ENCODE assay signal across 1 cellular context in the genomic region with DNA sequence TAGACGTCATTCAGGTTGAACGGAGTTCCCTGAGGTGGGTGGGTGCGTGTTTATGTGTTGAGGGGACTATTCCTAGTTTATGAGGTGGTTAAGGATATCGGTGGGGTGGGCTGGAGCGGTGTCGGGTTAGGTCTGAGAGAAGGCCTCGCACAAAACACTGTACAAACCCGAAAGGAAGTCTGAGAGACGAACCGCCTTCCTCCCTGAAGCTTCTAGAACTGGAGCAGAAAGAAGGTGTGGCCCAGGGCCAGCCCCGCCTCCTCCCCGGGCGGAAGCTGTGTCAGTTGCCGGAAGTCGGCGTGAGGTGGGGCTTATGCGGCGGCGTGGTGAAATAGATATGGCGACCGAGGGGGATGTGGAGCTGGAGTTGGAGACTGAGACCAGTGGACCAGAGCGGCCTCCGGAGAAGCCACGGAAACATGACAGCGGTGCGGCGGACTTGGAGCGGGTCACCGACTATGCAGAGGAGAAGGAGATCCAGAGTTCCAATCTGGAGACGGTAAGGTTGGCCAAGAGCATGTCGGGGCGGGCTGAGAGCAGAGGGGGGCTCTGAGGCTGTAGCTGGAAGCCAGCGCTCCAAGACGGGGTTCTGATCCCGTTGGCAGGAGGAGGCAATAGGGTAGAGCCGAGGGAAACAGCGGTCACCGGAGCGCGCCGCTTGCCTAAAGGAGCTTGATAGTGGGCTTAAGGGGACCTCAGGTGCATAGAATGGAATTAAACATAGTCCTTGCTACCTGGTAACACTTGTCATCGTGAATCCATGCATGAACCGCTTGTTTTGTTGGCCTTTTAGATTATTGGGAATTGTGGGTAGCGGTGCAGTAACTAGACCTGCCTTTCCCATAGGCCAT.
TF ChIP-seq lines count a peak whose summit lies in the region.

TSS of gene HYPK (plus strand) at position 314 of the 851 bp plus-strand sequence. CDS start at position 338, 24 bp downstream.

TF ChIP-seq in K562, 482 proteins besides CTCF, POLR2A, EP300 and RAD21 (continued from another document and continues in another):
- TF ChIP-seq PHTF2 (CRISPR knock-in tag; IDR thresholded peaks at IDR 0.05): 0 out of 2 replicates have a peak, but pooled peaks have one; percentile 26
- no peak for TF ChIP-seq EWSR1 (IDR thresholded peaks at IDR 0.05; ENCODE audit: borderline replicate concordance, low read depth, partially characterized antibody)
- no peak for TF ChIP-seq HDAC8 (tag; IDR thresholded peaks at IDR 0.05)
- TF ChIP-seq ARNT (IDR thresholded peaks at IDR 0.05): 0 out of 4 replicates have a peak, but pooled peaks of 1 of the 2 experiments have one; percentile 21
- no peak for TF ChIP-seq CREB5 (CRISPR knock-in tag; IDR thresholded peaks at IDR 0.05)
- peak; percentile 85 to 92 for TF ChIP-seq FOXK2 (conservative IDR thresholded peaks at IDR 0.05 in 1 of 2, IDR thresholded peaks at IDR 0.05 in 1 of 2; ENCODE audit: low read depth in 2 of 2)
- TF ChIP-seq MLX (CRISPR knock-in tag; conservative IDR thresholded peaks at IDR 0.05): no peak
- TF ChIP-seq, protein P1, sequence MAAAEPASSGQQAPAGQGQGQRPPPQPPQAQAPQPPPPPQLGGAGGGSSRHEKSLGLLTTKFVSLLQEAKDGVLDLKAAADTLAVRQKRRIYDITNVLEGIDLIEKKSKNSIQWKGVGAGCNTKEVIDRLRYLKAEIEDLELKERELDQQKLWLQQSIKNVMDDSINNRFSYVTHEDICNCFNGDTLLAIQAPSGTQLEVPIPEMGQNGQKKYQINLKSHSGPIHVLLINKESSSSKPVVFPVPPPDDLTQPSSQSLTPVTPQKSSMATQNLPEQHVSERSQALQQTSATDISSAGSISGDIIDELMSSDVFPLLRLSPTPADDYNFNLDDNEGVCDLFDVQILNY (CRISPR knock-in tag; IDR thresholded peaks at IDR 0.05): no peak
- TF ChIP-seq EGR1 (conservative IDR thresholded peaks at IDR 0.05): no peak
- peak in 1 of 2 experiments; percentile 97; a peak in 2 of 4 replicates for TF ChIP-seq HDAC1 (IDR thresholded peaks at IDR 0.05)
- TF ChIP-seq SOX6 (IDR thresholded peaks at IDR 0.05): 0 out of 2 replicates have a peak, but pooled peaks have one; percentile 19
- no peak for TF ChIP-seq PRPF4 (IDR thresholded peaks at IDR 0.05; ENCODE audit: insufficient read depth, low read depth, low read length, poor library complexity, severe bottlenecking)
- TF ChIP-seq XRCC5 (IDR thresholded peaks at IDR 0.05; ENCODE audit: low read depth, low read length): no peak
- TF ChIP-seq POLR2AphosphoS2 (IDR thresholded peaks at IDR 0.05; ENCODE audit: low read length): peak; percentile 99
- TF ChIP-seq, protein P2, sequence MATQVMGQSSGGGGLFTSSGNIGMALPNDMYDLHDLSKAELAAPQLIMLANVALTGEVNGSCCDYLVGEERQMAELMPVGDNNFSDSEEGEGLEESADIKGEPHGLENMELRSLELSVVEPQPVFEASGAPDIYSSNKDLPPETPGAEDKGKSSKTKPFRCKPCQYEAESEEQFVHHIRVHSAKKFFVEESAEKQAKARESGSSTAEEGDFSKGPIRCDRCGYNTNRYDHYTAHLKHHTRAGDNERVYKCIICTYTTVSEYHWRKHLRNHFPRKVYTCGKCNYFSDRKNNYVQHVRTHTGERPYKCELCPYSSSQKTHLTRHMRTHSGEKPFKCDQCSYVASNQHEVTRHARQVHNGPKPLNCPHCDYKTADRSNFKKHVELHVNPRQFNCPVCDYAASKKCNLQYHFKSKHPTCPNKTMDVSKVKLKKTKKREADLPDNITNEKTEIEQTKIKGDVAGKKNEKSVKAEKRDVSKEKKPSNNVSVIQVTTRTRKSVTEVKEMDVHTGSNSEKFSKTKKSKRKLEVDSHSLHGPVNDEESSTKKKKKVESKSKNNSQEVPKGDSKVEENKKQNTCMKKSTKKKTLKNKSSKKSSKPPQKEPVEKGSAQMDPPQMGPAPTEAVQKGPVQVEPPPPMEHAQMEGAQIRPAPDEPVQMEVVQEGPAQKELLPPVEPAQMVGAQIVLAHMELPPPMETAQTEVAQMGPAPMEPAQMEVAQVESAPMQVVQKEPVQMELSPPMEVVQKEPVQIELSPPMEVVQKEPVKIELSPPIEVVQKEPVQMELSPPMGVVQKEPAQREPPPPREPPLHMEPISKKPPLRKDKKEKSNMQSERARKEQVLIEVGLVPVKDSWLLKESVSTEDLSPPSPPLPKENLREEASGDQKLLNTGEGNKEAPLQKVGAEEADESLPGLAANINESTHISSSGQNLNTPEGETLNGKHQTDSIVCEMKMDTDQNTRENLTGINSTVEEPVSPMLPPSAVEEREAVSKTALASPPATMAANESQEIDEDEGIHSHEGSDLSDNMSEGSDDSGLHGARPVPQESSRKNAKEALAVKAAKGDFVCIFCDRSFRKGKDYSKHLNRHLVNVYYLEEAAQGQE (CRISPR knock-in tag; IDR thresholded peaks at IDR 0.05; ENCODE audit: low read depth): peak; percentile 62; the same call in 1 of the 2 replicates
- TF ChIP-seq ZEB2 (IDR thresholded peaks at IDR 0.05): no peak
- TF ChIP-seq RB1 (IDR thresholded peaks at IDR 0.05; ENCODE audit: low read depth): peak; percentile 19; the same call in 1 of the 2 replicates
- peak; percentile 43 to 62 for TF ChIP-seq NRF1 (conservative IDR thresholded peaks at IDR 0.05 in 1 of 2, IDR thresholded peaks at IDR 0.05 in 1 of 2)
- peak; percentile 49 for TF ChIP-seq ZFX (CRISPR knock-in tag; IDR thresholded peaks at IDR 0.05)
- TF ChIP-seq, protein P3, sequence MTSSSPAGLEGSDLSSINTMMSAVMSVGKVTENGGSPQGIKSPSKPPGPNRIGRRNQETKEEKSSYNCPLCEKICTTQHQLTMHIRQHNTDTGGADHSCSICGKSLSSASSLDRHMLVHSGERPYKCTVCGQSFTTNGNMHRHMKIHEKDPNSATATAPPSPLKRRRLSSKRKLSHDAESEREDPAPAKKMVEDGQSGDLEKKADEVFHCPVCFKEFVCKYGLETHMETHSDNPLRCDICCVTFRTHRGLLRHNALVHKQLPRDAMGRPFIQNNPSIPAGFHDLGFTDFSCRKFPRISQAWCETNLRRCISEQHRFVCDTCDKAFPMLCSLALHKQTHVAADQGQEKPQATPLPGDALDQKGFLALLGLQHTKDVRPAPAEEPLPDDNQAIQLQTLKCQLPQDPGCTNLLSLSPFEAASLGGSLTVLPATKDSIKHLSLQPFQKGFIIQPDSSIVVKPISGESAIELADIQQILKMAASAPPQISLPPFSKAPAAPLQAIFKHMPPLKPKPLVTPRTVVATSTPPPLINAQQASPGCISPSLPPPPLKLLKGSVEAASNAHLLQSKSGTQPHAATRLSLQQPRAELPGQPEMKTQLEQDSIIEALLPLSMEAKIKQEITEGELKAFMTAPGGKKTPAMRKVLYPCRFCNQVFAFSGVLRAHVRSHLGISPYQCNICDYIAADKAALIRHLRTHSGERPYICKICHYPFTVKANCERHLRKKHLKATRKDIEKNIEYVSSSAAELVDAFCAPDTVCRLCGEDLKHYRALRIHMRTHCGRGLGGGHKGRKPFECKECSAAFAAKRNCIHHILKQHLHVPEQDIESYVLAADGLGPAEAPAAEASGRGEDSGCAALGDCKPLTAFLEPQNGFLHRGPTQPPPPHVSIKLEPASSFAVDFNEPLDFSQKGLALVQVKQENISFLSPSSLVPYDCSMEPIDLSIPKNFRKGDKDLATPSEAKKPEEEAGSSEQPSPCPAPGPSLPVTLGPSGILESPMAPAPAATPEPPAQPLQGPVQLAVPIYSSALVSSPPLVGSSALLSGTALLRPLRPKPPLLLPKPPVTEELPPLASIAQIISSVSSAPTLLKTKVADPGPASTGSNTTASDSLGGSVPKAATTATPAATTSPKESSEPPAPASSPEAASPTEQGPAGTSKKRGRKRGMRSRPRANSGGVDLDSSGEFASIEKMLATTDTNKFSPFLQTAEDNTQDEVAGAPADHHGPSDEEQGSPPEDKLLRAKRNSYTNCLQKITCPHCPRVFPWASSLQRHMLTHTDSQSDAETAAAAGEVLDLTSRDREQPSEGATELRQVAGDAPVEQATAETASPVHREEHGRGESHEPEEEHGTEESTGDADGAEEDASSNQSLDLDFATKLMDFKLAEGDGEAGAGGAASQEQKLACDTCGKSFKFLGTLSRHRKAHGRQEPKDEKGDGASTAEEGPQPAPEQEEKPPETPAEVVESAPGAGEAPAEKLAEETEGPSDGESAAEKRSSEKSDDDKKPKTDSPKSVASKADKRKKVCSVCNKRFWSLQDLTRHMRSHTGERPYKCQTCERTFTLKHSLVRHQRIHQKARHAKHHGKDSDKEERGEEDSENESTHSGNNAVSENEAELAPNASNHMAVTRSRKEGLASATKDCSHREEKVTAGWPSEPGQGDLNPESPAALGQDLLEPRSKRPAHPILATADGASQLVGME (CRISPR knock-in tag; IDR thresholded peaks at IDR 0.05): no peak; the same call in 1 of the 2 replicates
- TF ChIP-seq MAFK (IDR thresholded peaks at IDR 0.05; ENCODE audit: low read length): no peak
- no peak for TF ChIP-seq PHF21A (IDR thresholded peaks at IDR 0.05; ENCODE audit: borderline replicate concordance, low read depth)
- TF ChIP-seq, protein P4, sequence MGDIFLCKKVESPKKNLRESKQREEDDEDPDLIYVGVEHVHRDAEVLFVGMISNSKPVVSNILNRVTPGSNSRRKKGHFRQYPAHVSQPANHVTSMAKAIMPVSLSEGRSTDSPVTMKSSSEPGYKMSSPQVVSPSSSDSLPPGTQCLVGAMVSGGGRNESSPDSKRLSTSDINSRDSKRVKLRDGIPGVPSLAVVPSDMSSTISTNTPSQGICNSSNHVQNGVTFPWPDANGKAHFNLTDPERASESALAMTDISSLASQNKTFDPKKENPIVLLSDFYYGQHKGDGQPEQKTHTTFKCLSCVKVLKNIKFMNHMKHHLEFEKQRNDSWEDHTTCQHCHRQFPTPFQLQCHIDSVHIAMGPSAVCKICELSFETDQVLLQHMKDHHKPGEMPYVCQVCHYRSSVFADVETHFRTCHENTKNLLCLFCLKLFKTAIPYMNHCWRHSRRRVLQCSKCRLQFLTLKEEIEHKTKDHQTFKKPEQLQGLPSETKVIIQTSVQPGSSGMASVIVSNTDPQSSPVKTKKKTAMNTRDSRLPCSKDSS (IDR thresholded peaks at IDR 0.05; ENCODE audit: low read depth, partially characterized antibody): no peak
- no peak for TF ChIP-seq ZNF518B (CRISPR knock-in tag; IDR thresholded peaks at IDR 0.05)
- peak; percentile 57; the same call in 1 of the 2 replicates for TF ChIP-seq ILF3 (IDR thresholded peaks at IDR 0.05; ENCODE audit: borderline replicate concordance)
- 0 out of 2 replicates have a peak, but pooled peaks have one; percentile 19 for TF ChIP-seq NFATC3 (IDR thresholded peaks at IDR 0.05)
- TF ChIP-seq, protein P5, sequence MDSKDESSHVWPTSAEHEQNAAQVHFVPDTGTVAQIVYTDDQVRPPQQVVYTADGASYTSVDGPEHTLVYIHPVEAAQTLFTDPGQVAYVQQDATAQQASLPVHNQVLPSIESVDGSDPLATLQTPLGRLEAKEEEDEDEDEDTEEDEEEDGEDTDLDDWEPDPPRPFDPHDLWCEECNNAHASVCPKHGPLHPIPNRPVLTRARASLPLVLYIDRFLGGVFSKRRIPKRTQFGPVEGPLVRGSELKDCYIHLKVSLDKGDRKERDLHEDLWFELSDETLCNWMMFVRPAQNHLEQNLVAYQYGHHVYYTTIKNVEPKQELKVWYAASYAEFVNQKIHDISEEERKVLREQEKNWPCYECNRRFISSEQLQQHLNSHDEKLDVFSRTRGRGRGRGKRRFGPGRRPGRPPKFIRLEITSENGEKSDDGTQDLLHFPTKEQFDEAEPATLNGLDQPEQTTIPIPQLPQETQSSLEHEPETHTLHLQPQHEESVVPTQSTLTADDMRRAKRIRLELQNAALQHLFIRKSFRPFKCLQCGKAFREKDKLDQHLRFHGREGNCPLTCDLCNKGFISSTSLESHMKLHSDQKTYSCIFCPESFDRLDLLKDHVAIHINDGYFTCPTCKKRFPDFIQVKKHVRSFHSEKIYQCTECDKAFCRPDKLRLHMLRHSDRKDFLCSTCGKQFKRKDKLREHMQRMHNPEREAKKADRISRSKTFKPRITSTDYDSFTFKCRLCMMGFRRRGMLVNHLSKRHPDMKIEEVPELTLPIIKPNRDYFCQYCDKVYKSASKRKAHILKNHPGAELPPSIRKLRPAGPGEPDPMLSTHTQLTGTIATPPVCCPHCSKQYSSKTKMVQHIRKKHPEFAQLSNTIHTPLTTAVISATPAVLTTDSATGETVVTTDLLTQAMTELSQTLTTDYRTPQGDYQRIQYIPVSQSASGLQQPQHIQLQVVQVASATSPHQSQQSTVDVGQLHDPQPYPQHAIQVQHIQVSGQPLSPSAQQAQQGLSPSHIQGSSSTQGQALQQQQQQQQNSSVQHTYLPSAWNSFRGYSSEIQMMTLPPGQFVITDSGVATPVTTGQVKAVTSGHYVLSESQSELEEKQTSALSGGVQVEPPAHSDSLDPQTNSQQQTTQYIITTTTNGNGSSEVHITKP (IDR thresholded peaks at IDR 0.05; ENCODE audit: partially characterized antibody): peak; percentile 33
